In the genomic region with DNA sequence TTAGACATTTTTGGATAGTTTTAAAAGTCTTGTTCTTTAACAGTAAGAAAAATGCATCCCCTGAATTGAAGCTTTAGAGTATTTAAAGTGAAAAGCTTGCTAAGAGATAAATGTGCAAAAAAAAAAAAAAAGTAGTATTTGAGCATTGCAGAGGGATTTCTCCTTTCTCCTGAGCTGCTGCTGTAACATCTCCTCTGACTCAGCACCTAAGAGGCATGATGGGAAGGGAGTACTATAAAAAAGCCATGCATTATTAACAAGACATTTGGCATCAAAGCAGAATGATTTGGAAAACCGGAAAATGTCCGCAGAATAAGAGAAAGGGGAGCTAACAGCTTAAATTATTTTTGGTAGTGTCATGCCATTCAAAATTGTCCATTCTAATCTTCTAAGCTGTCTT, we compare ENCODE assay signal across 10 cellular contexts. TPM values are rescaled to one million over a fixed set of nuclear protein-coding genes. Genes with fewer than 3 reads are reported as not detected.
DNase-seq lines count a peak whose midpoint lies in the region; ATAC-seq, FAIRE-seq and TF ChIP-seq lines count a peak whose summit lies in the region.
"Had no signal": no experiment of that assay in that cellular context is flagged by ENCODE, and none has a peak within 500 bp of the region (broad histone marks: within the 10 kb centered on the region; RNA-seq: fewer than 3 reads in every experiment).

No MANE protein-coding gene starts in this region.

- H4K20me1 ChIP-seq in K562 (replicated peaks; ENCODE audit: control insufficient read depth, insufficient read depth, low read length), result peaks cover 3% of the 10 kb centered on the region; the same call in 1 of the 2 replicates

- no TSS peak for BruUV-seq in K562 (replicated peaks; lab: Mats Ljungman, UMichigan)
- no TSS peak for BruUV-seq in Calu3 (replicated peaks; lab: Mats Ljungman, UMichigan)

- peaks cover 8% of the 10 kb centered on the region; the same call in 2 of the 3 replicates for H3K36me3 ChIP-seq in K562 (ENCODE audit: control insufficient read depth, insufficient read depth, low read length)
- H3K36me3 ChIP-seq: upper lobe of left lung had no signal

- H2AFZ ChIP-seq in K562 (ENCODE audit: low read depth, low read length), result no peak overlapping the region

- H3K4me3 Mint-ChIP-seq in Calu3 (ENCODE audit: low read depth, unreplicated experiment), result no peak overlapping the region
- H3K4me3 Mint-ChIP-seq in endothelial cell (ENCODE audit: unreplicated experiment), result no peak overlapping the region

- H3K9me3 Mint-ChIP-seq in Calu3 (ENCODE audit: low read depth, unreplicated experiment), result no peaks in the 10 kb centered on the region
- H3K9me3 Mint-ChIP-seq in endothelial cell (ENCODE audit: unreplicated experiment), result no peaks in the 10 kb centered on the region

- TF ChIP-seq CTCF in AG04450 (IDR thresholded peaks at IDR 0.05; ENCODE audit: low read depth, low read length) (no peak), K562 (IDR thresholded peaks at IDR 0.05 in 2 of 3, conservative IDR thresholded peaks at IDR 0.05 in 1 of 3; ENCODE audit: insufficient read depth in 2 of 3, low read depth in 1 of 3, low read length in 3 of 3) (no peak), Calu3 (IDR thresholded peaks at IDR 0.05; ENCODE audit: unreplicated experiment) (no peak), endothelial cell (IDR thresholded peaks at IDR 0.05; ENCODE audit: unreplicated experiment) (no peak)

- DNase-seq in AG04450 (ENCODE audit: low read depth, low spot score) (no peak), HTR-8/SVneo (ENCODE audit: insufficient read length, low spot score) (peak; percentile 61), K562 (ENCODE audit: extremely low read depth in 1 of 4, low spot score in 3 of 4) (peak in 2 of 4 experiments; percentile 28 to 51), kidney glomerular epithelial cell (lab: John Stamatoyannopoulos, UW) (peak; percentile 35), Calu3 (no peak), endothelial cell (ENCODE audit: low spot score) (no peak)
- DNase-seq: activated CD4-positive, CD25-positive, alpha-beta regulatory T cell; upper lobe of left lung had no signal

- H3K4me1 Mint-ChIP-seq in Calu3 (ENCODE audit: low read depth, unreplicated experiment) (peaks cover 78% of the 10 kb centered on the region), endothelial cell (ENCODE audit: unreplicated experiment) (peaks cover 48% of the 10 kb centered on the region)

- peak overlapping the region; percentile 73 for H3K27ac ChIP-seq in AG04450 (ENCODE audit: low read depth, low read length)
- peak overlapping the region; percentile 49 for H3K27ac ChIP-seq in K562 (ENCODE audit: extremely low read depth, low read depth, low read length)

- H3K27me3 Mint-ChIP-seq in Calu3 (ENCODE audit: unreplicated experiment), result no peaks in the 10 kb centered on the region
- H3K27me3 Mint-ChIP-seq in endothelial cell (ENCODE audit: unreplicated experiment), result peaks cover 1% of the 10 kb centered on the region

- no peak for TF ChIP-seq RAD21 in K562 (CRISPR knock-in tag; conservative IDR thresholded peaks at IDR 0.05 in 1 of 2, IDR thresholded peaks at IDR 0.05 in 1 of 2)

- peak overlapping the region in 1 of 2 experiments; percentile 43; a peak in 2 of 4 replicates for H3K9ac ChIP-seq in K562 (ENCODE audit: insufficient read depth in 1 of 2, low read depth in 2 of 2, low read length in 2 of 2)

- in situ Hi-C loops in K562 (cut with MboI), result no loop called here

- H3K4me3 ChIP-seq in AG04450 (ENCODE audit: low read depth, low read length) (no peak overlapping the region), K562 (no peak overlapping the region)
- H3K4me3 ChIP-seq: upper lobe of left lung had no signal

- TF ChIP-seq EP300 in K562 (IDR thresholded peaks at IDR 0.05; ENCODE audit: low read length), result 0 out of 2 replicates have a peak, but pooled peaks have one; percentile 31

- CTCF ChIA-PET in AG04450 (lab: Charles Lee) (interaction anchor here (0.6 to 0.9 kb wide), 4 partner anchors 9 to 160 kb away, joined by 3 to 5 read pairs (median 3); no protein-coding TSS in a partner anchor), K562 (lab: Yijun Ruan, JAX; ENCODE audit: low intra/inter-chr PET ratio) (interaction anchor here (0.6 kb wide), 1 partner anchor 352 kb away, joined by 4 read pairs; no protein-coding TSS in a partner anchor), Calu3 (lab: Charles Lee) (interaction anchor here (0.6 to 0.9 kb wide), 3 partner anchors 28 to 44 kb away, joined by 3 to 5 read pairs (median 4); no protein-coding TSS in a partner anchor)

- POLR2A ChIA-PET in AG04450 (lab: Yijun Ruan, JAX) (interaction anchor here (0.6 to 0.7 kb wide), 2 partner anchors 127 to 887 kb away, joined by 3 read pairs; partner anchors contain the start of gene SLC9A8), K562 (lab: Yijun Ruan, JAX) (interaction anchor here (0.5 to 3.0 kb wide), 8 partner anchors 9 to 126 kb away, joined by 3 to 17 read pairs (median 4); no protein-coding TSS in a partner anchor)

- H3K27ac Mint-ChIP-seq in Calu3 (ENCODE audit: unreplicated experiment) (no peak overlapping the region), endothelial cell (ENCODE audit: unreplicated experiment) (no peak overlapping the region)

- ATAC-seq in K562 (peak; percentile 54), GM21619 (IDR thresholded peaks at IDR 0.05; ENCODE audit: unreplicated experiment) (no peak), HG03460 (IDR thresholded peaks at IDR 0.05; ENCODE audit: unreplicated experiment) (no peak)

- 4% methylated on average over 2 of the region's 2 CpGs for WGBS in K562 (ENCODE audit: insufficient coverage, low coverage, missing lambda C conversion rate)

- no peak overlapping the region; the same call in 1 of the 2 replicates for H3K4me2 ChIP-seq in K562 (ENCODE audit: insufficient read depth, low read length)

- TF ChIP-seq POLR2A in K562 (conservative IDR thresholded peaks at IDR 0.05), result no peak

- intact Hi-C loops in K562 (cut with micrococcal nuclease) (no loop called here), Calu3 (cut with micrococcal nuclease; ENCODE audit: unreplicated experiment) (no loop called here)

- FAIRE-seq in HTR-8/SVneo (lab: Jason Lieb, UNC) (no peak), K562 (lab: Jason Lieb, UNC) (peak; percentile 54)

- H3K4me1 ChIP-seq in K562 (replicated peaks in 1 of 2; ENCODE audit: control insufficient read depth in 2 of 2, insufficient read depth in 2 of 2, low read length in 2 of 2), result peaks cover 19 to 53% of the 10 kb centered on the region in 2 experiments

- H3K9me3 ChIP-seq in AG04450 (ENCODE audit: control insufficient read depth, insufficient read depth, low read length) (no peaks in the 10 kb centered on the region), K562 (replicated peaks; ENCODE audit: control insufficient read depth, insufficient read depth, low read depth, low read length) (no peaks in the 10 kb centered on the region)
- H3K9me3 ChIP-seq: upper lobe of left lung had no signal

- no peaks in the 10 kb centered on the region for H3K9me1 ChIP-seq in K562 (ENCODE audit: control insufficient read depth, insufficient read depth, low read length)

- H3K36me3 Mint-ChIP-seq in Calu3 (ENCODE audit: insufficient read depth, unreplicated experiment) (peaks cover 26% of the 10 kb centered on the region), endothelial cell (ENCODE audit: low read depth, unreplicated experiment) (peaks cover 16% of the 10 kb centered on the region)

- H3K27me3 ChIP-seq in AG04450 (ENCODE audit: control insufficient read depth, insufficient read depth, low read length), result no peaks in the 10 kb centered on the region
- no peaks in the 10 kb centered on the region for H3K27me3 ChIP-seq in K562 (ENCODE audit: control insufficient read depth in 2 of 2, insufficient read depth in 2 of 2, low read length in 2 of 2)
- H3K27me3 ChIP-seq: upper lobe of left lung had no signal

- peaks cover 96% of the 10 kb centered on the region for H3K79me2 ChIP-seq in K562 (ENCODE audit: control insufficient read depth, insufficient read depth, low read length)

TF ChIP-seq in K562, 482 proteins besides CTCF, POLR2A, EP300 and RAD21 (continues in another document):
- TF ChIP-seq SMARCA4 (IDR thresholded peaks at IDR 0.05), result peak; percentile 48; the same call in 1 of the 2 replicates
- TF ChIP-seq NR2C2 (CRISPR knock-in tag; IDR thresholded peaks at IDR 0.05), result no peak
- peak; percentile 28; the same call in 1 of the 2 replicates for TF ChIP-seq NR2C2 (tag; IDR thresholded peaks at IDR 0.05)
- TF ChIP-seq NRF1 (conservative IDR thresholded peaks at IDR 0.05 in 1 of 2, IDR thresholded peaks at IDR 0.05 in 1 of 2), result no peak
- 0 out of 2 replicates have a peak, but pooled peaks have one; percentile 27 for TF ChIP-seq ZNF766 (CRISPR knock-in tag; conservative IDR thresholded peaks at IDR 0.05)
- peak; percentile 32; the same call in 1 of the 2 replicates for TF ChIP-seq ARID1B (IDR thresholded peaks at IDR 0.05)
- TF ChIP-seq C11orf30 (IDR thresholded peaks at IDR 0.05; ENCODE audit: low read depth), result peak; percentile 85
- no peak for TF ChIP-seq PCBP2 (IDR thresholded peaks at IDR 0.05; ENCODE audit: low read depth, low read length, poor library complexity, severe bottlenecking)

RNA-seq across cellular contexts. Expression of gene B4GALT5, which starts 27.9 kb away (rescaled TPM):
- polyA plus RNA-seq in AG04450 (2011; rRNA removed) (28.0 and 32.5 TPM in 2 replicates), K562 (2011; rRNA removed) (22.2 and 32.4 TPM in 2 replicates), K562 (2014; fragmentation: Illumina TruSeq; extraction: Trizol) (30.9 and 32.6 TPM in 2 replicates), K562 (2014; fragmentation: Nextera tagmentation; extraction: Ambion mirVana) (10 to 100 TPM; 12.2 to 17.5 TPM), K562 (2014; rRNA removed) (16.4 and 20.0 TPM in 2 replicates)
- polyA minus RNA-seq in AG04450 (2011; rRNA and poly(A)+ RNA removed), result 27.6 and 28.3 TPM in 2 replicates
- 25.2 and 26.6 TPM in 2 replicates for total RNA-seq in K562 (2011; cell fraction: chromatin; rRNA removed; ENCODE audit: low replicate concordance)
- total RNA-seq in K562 (2011; cell fraction: nucleolus; rRNA removed), result 24.6 and 27.5 TPM in 2 replicates
- total RNA-seq in K562 (2011; cell fraction: nucleoplasm; rRNA removed), result 39.2 and 61.3 TPM in 2 replicates
- total RNA-seq in K562 (2014; rRNA removed) (8.5 and 9.6 TPM in 2 replicates), K562 (2014; rRNA removed; fragmentation: Illumina TruSeq; extraction: Trizol) (23.4 and 24.2 TPM in 2 replicates), K562 (2015; rRNA removed; fragmentation: Illumina TruSeq; extraction: Trizol) (24.1 and 25.4 TPM in 2 replicates), K562 (2021) (23.7 and 25.7 TPM in 2 replicates), Calu3 (2022) (117 and 131 TPM in 2 replicates), endothelial cell (ENCODE audit: unreplicated experiment) (115 TPM)
- 23.3 and 23.6 TPM in 2 replicates for polyA plus RNA-seq in K562 (2011; cell fraction: cytosol; rRNA removed)
- 12.0 and 14.7 TPM in 2 replicates for polyA plus RNA-seq in K562 (2011; cell fraction: nucleus; rRNA removed)
- 10.9 and 18.2 TPM in 2 replicates for polyA plus RNA-seq in K562 (2012)
- 31.7 and 44.1 TPM in 2 replicates for polyA minus RNA-seq in K562 (2011; rRNA and poly(A)+ RNA removed)
- polyA minus RNA-seq in K562 (2011; cell fraction: cytosol; rRNA and poly(A)+ RNA removed), result 17.4 and 24.1 TPM in 2 replicates
- 5.0 and 6.2 TPM in 2 replicates for polyA minus RNA-seq in K562 (2011; cell fraction: nucleus; rRNA and poly(A)+ RNA removed)

Comparison
In these comparisons a context has a peak if more than half of its experiments do, and no peak if none do; other contexts are left out.
1. DNase-seq: peak in HTR-8/SVneo (single experiment) and kidney glomerular epithelial cell (single experiment); none in AG04450 (single experiment), Calu3 (single experiment) and endothelial cell (single experiment).